Comparison of ENCODE assay signal across 1 cellular context in genomic region chr1:40155910-40156309, GRCh38.
TF ChIP-seq lines count a peak whose summit lies in the region.

No MANE protein-coding gene starts in this region.

TF ChIP-seq in GM23338, 12 proteins besides CTCF, POLR2A, EP300 and RAD21 (continued from another document):
- TF ChIP-seq ZNF462 (CRISPR knock-in tag; IDR thresholded peaks at IDR 0.05) = no peak
- TF ChIP-seq JUNB (IDR thresholded peaks at IDR 0.05; ENCODE audit: unreplicated experiment) = no peak
- no peak for TF ChIP-seq ZNF114 (CRISPR knock-in tag; IDR thresholded peaks at IDR 0.05)
- no peak for TF ChIP-seq ETS1 (IDR thresholded peaks at IDR 0.05)
TF ChIP-seq in GM23338: peak in this region for 0.
